In genomic region chr6:151119823-151120524, GRCh38 we compare ENCODE assay signal across 29 cellular contexts.
A peak's percentile ranks its signal among the peaks of the same experiment; 100 is the strongest.
DNase-seq lines count a peak whose midpoint lies in the region; ATAC-seq, FAIRE-seq and TF ChIP-seq lines count a peak whose summit lies in the region.
"Had no signal": no experiment of that assay in that cellular context is flagged by ENCODE, and none has a peak within 500 bp of the region (broad histone marks: within the 10 kb centered on the region; RNA-seq: fewer than 3 reads in every experiment).

No MANE protein-coding gene starts in this region.

- in situ Hi-C loops in HepG2 (cut with HindIII; ENCODE audit: extremely low pct_ligation_motif_present, low pct_unique_long_range_greater_than_20kb), result no loop called here
- in situ Hi-C loops in gastrocnemius medialis (cut with MboI; ENCODE audit: low sequenced_read_pairs in 4 of 4), result no loop called here

- peak; percentile 62 for TF ChIP-seq CTCF in HepG2 (CRISPR knock-in tag; IDR thresholded peaks at IDR 0.05)
- no peak for TF ChIP-seq CTCF in right lobe of liver (IDR thresholded peaks at IDR 0.05)
- no peak for TF ChIP-seq CTCF in hepatocyte (IDR thresholded peaks at IDR 0.05; ENCODE audit: poor library complexity)
- no peak for TF ChIP-seq CTCF in neural cell (IDR thresholded peaks at IDR 0.05; ENCODE audit: poor library complexity, severe bottlenecking)
- TF ChIP-seq CTCF in chondrocyte (IDR thresholded peaks at IDR 0.05), result no peak
- TF ChIP-seq CTCF in gastrocnemius medialis (IDR thresholded peaks at IDR 0.05 in 4 of 5, conservative IDR thresholded peaks at IDR 0.05 in 1 of 5), result no peak

- H3K9me2 ChIP-seq in hepatocyte (replicated peaks; ENCODE audit: insufficient read depth) (no peaks in the 10 kb centered on the region), neural cell (ENCODE audit: insufficient read depth, low read length) (no peaks in the 10 kb centered on the region)

- TF ChIP-seq RAD21 in HepG2 (CRISPR knock-in tag; IDR thresholded peaks at IDR 0.05), result no peak; the same call in 1 of the 2 replicates
- TF ChIP-seq RAD21 in neural cell (conservative IDR thresholded peaks at IDR 0.05), result no peak

- no peaks in the 10 kb centered on the region for H3F3A ChIP-seq in neural cell (ENCODE audit: insufficient read depth, low read length, poor library complexity, severe bottlenecking)

- no peaks in the 10 kb centered on the region for H3K9me3 ChIP-seq in HepG2 (ENCODE audit: low read length)
- H3K9me3 ChIP-seq in right lobe of liver, result no peaks in the 10 kb centered on the region
- no peaks in the 10 kb centered on the region for H3K9me3 ChIP-seq in hepatocyte (ENCODE audit: low read depth)
- no peaks in the 10 kb centered on the region for H3K9me3 ChIP-seq in neural cell (ENCODE audit: low read length)
- no peaks in the 10 kb centered on the region for H3K9me3 ChIP-seq in gastrocnemius medialis

- H2AFZ ChIP-seq in HepG2 (ENCODE audit: low read length), result no peak overlapping the region
- no peak overlapping the region for H2AFZ ChIP-seq in hepatocyte
- no peak overlapping the region for H2AFZ ChIP-seq in neural cell (ENCODE audit: low read depth, low read length)

- intact Hi-C loops in HepG2 (cut with micrococcal nuclease; ENCODE audit: unreplicated experiment), result loop anchor here (1.0 to 10.0 kb wide), 4 partner anchors 24 to 205 kb away; no protein-coding TSS in a partner anchor
- intact Hi-C loops in right lobe of liver (cut with DNase I), result no loop called here
- intact Hi-C loops in gastrocnemius medialis (cut with DNase I; ENCODE audit: low total_unique reads), result no loop called here

- CTCF ChIA-PET in HepG2 (lab: Yijun Ruan, JAX; ENCODE audit: low intra/inter-chr PET ratio, low total read pairs), result interaction anchor here (1.3 kb wide), 1 partner anchor 51 kb away, joined by 3 read pairs; no protein-coding TSS in a partner anchor

- ATAC-seq in HepG2 (peak; percentile 94), right lobe of liver (no peak), gastrocnemius medialis (no peak)
- ATAC-seq: activated CD8-positive, alpha-beta T cell treated with anti-CD3 and anti-CD28 coated beads, Interleukin-2, amount 10 ng/mL, durations not matched to agents 7 days and 5 days; naive thymus-derived CD8-positive, alpha-beta T cell had no signal

- H3K4me1 ChIP-seq in HepG2 (ENCODE audit: insufficient read depth, low read length), result peaks cover 43% of the 10 kb centered on the region
- H3K4me1 ChIP-seq in right lobe of liver, result peaks cover 0 to 5% (median 0%) of the 10 kb centered on the region in 4 donors
- H3K4me1 ChIP-seq in hepatocyte (ENCODE audit: insufficient read depth), result peaks cover 9% of the 10 kb centered on the region
- no peaks in the 10 kb centered on the region for H3K4me1 ChIP-seq in gastrocnemius medialis

- H3K9me3 Mint-ChIP-seq in chondrocyte (ENCODE audit: low read depth), result no peaks in the 10 kb centered on the region
- H3K9me3 Mint-ChIP-seq: activated naive CD8-positive, alpha-beta T cell treated with anti-CD3 and anti-CD28 coated beads, Interleukin-2, amount 10 ng/mL, durations not matched to agents 7 days and 5 days; memory B cell had no signal

- BruUV-seq in HepG2 (replicated peaks; lab: Mats Ljungman, UMichigan), result no TSS peak

- peak overlapping the region; percentile 77 for H3K27ac ChIP-seq in HepG2 (ENCODE audit: extremely low read length, insufficient read depth, low read length)
- H3K27ac ChIP-seq in right lobe of liver, result no peak overlapping the region
- peak overlapping the region; percentile 88 for H3K27ac ChIP-seq in hepatocyte
- H3K27ac ChIP-seq in neural cell (ENCODE audit: low read length), result peak overlapping the region; percentile 20
- H3K27ac ChIP-seq in gastrocnemius medialis, result no peak overlapping the region
- H3K27ac ChIP-seq: epithelial cell of prostate had no signal

- POLR2A ChIA-PET in HepG2 (lab: Yijun Ruan, JAX), result interaction anchor here (1.1 to 1.3 kb wide), 4 partner anchors 17 to 52 kb away, joined by 3 to 6 read pairs (median 4); no protein-coding TSS in a partner anchor

- no peaks in the 10 kb centered on the region for H3K4me1 Mint-ChIP-seq in chondrocyte (ENCODE audit: low read depth)
- H3K4me1 Mint-ChIP-seq: memory B cell had no signal

- peak; percentile 94 to 97 for TF ChIP-seq EP300 in HepG2 (IDR thresholded peaks at IDR 0.05; ENCODE audit: low read depth in 2 of 2, low read length in 2 of 2)
- peak; percentile 89; the same call in 1 of the 2 replicates for TF ChIP-seq EP300 in HepG2 (CRISPR knock-in tag; IDR thresholded peaks at IDR 0.05; ENCODE audit: borderline replicate concordance)
- TF ChIP-seq EP300 in neural cell (conservative IDR thresholded peaks at IDR 0.05; ENCODE audit: poor library complexity, severe bottlenecking), result peak; percentile 35

- no peaks in the 10 kb centered on the region for H3K36me3 Mint-ChIP-seq in chondrocyte (ENCODE audit: low read depth)
- H3K36me3 Mint-ChIP-seq: activated naive CD8-positive, alpha-beta T cell treated with anti-CD3 and anti-CD28 coated beads, Interleukin-2, amount 10 ng/mL, durations not matched to agents 7 days and 5 days; memory B cell had no signal

- H3K4me2 ChIP-seq in HepG2 (ENCODE audit: low read depth, low read length) (peak overlapping the region; percentile 64), hepatocyte (no peak overlapping the region), neural cell (ENCODE audit: low read length) (no peak overlapping the region)

- H3K9ac ChIP-seq in HepG2 (ENCODE audit: insufficient read depth, low read depth, low read length), result peak overlapping the region; percentile 55
- no peak overlapping the region for H3K9ac ChIP-seq in neural cell (ENCODE audit: low read length)

- H3K27me3 Mint-ChIP-seq in chondrocyte (ENCODE audit: low read depth), result no peaks in the 10 kb centered on the region
- H3K27me3 Mint-ChIP-seq: activated naive CD8-positive, alpha-beta T cell treated with anti-CD3 and anti-CD28 coated beads, Interleukin-2, amount 10 ng/mL, durations not matched to agents 7 days and 5 days; B cell had no signal

- DNase-seq in HepG2 (ENCODE audit: low spot score) (peak; percentile 96), right lobe of liver (no peak), hepatocyte (ENCODE audit: low spot score) (peak; percentile 75), chondrocyte (ENCODE audit: low spot score) (no peak), gastrocnemius medialis (no peak), RCC 7860 (ENCODE audit: low spot score) (no peak), erythroblast (lab: John Stamatoyannopoulos, UW) (no peak)
- DNase-seq: activated CD8-positive, alpha-beta T cell treated with anti-CD3 and anti-CD28 coated beads, Interleukin-2, amount 10 ng/mL, durations not matched to agents 7 days and 5 days; activated effector memory CD4-positive, alpha-beta T cell treated with anti-CD3 and anti-CD28 coated beads, Interleukin-2, amount 50 U/mL, for 16 hours; activated naive CD8-positive, alpha-beta T cell treated with anti-CD3 and anti-CD28 coated beads, Interleukin-2, amount 10 ng/mL, durations not matched to agents 7 days and 5 days; activated T-cell treated with anti-CD3 and anti-CD28 coated beads for 4 hours; cerebellar nuclear complex; DMS79 treated with DMSO at 0.1 percent for 48 hours; head of caudate nucleus; naive thymus-derived CD8-positive, alpha-beta T cell; NCI-H1092; NCI-H2029 treated with DMSO at 0.1 percent for 48 hours; NCI-H345; SIG-M5; stimulated activated CD4-positive, alpha-beta T cell treated with anti-CD3 and anti-CD28 coated beads, Interleukin-1b, Interleukin-23, amount 100 ng/mL, for 48 hours; substantia nigra had no signal

- TF ChIP-seq POLR2A in HepG2 (IDR thresholded peaks at IDR 0.05; ENCODE audit: insufficient read depth in 1 of 2, low read depth in 2 of 2, low read length in 2 of 2), result peak in 1 of 2 experiments; percentile 43; a peak in 1 of 4 replicates
- no peak for TF ChIP-seq POLR2A in right lobe of liver (IDR thresholded peaks at IDR 0.05)
- TF ChIP-seq POLR2A in gastrocnemius medialis (IDR thresholded peaks at IDR 0.05), result no peak
- TF ChIP-seq POLR2A in erythroblast (IDR thresholded peaks at IDR 0.05; ENCODE audit: low read length), result no peak

- no peak overlapping the region for H3K27ac Mint-ChIP-seq in chondrocyte (ENCODE audit: unreplicated experiment)
- H3K27ac Mint-ChIP-seq: activated CD8-positive, alpha-beta T cell treated with anti-CD3 and anti-CD28 coated beads, Interleukin-2, amount 10 ng/mL, durations not matched to agents 7 days and 5 days; activated naive CD8-positive, alpha-beta T cell treated with anti-CD3 and anti-CD28 coated beads, Interleukin-2, amount 10 ng/mL, durations not matched to agents 7 days and 5 days; B cell; memory B cell; naive thymus-derived CD8-positive, alpha-beta T cell; progenitor cell of endocrine pancreas had no signal

- H4K20me1 ChIP-seq in HepG2 (ENCODE audit: insufficient read depth, low read length) (no peaks in the 10 kb centered on the region), hepatocyte (ENCODE audit: insufficient read depth, poor library complexity, severe bottlenecking) (no peaks in the 10 kb centered on the region), neural cell (ENCODE audit: insufficient read depth) (no peaks in the 10 kb centered on the region)

- FAIRE-seq in HepG2 (lab: Jason Lieb, UNC), result peak; percentile 85
- FAIRE-seq in RCC 7860 (lab: Jason Lieb, UNC), result no peak
- FAIRE-seq: A204.1, H1, TTC549 had no signal

- no peaks in the 10 kb centered on the region for H3K27me3 ChIP-seq in HepG2 (ENCODE audit: control insufficient read depth in 1 of 2, insufficient read depth in 2 of 2, low read length in 2 of 2)
- H3K27me3 ChIP-seq in right lobe of liver, result no peaks in the 10 kb centered on the region
- H3K27me3 ChIP-seq in hepatocyte, result no peaks in the 10 kb centered on the region
- no peaks in the 10 kb centered on the region for H3K27me3 ChIP-seq in neural cell (ENCODE audit: insufficient read depth, low read depth, low read length)
- H3K27me3 ChIP-seq in gastrocnemius medialis, result no peaks in the 10 kb centered on the region

- peak overlapping the region in 1 of 3 experiments; percentile 19; a peak in 1 of 6 replicates for H3K4me3 ChIP-seq in HepG2 (replicated peaks in 1 of 3; ENCODE audit: insufficient read depth in 1 of 3, low read depth in 2 of 3, low read length in 3 of 3)
- no peak overlapping the region for H3K4me3 ChIP-seq in right lobe of liver
- no peak overlapping the region for H3K4me3 ChIP-seq in hepatocyte
- H3K4me3 ChIP-seq in neural cell (ENCODE audit: low read length), result no peak overlapping the region
- H3K4me3 ChIP-seq in gastrocnemius medialis, result no peak overlapping the region

- H3K79me2 ChIP-seq in HepG2 (ENCODE audit: insufficient read depth, low read length) (no peaks in the 10 kb centered on the region), hepatocyte (no peaks in the 10 kb centered on the region), neural cell (replicated peaks; ENCODE audit: insufficient read depth, low read length) (no peaks in the 10 kb centered on the region)

- H3K36me3 ChIP-seq in HepG2 (replicated peaks in 1 of 2; ENCODE audit: control insufficient read depth in 1 of 2, insufficient read depth in 2 of 2, low read length in 2 of 2) (no peaks in the 10 kb centered on the region), right lobe of liver (no peaks in the 10 kb centered on the region), hepatocyte (replicated peaks; ENCODE audit: insufficient read depth, low read depth) (no peaks in the 10 kb centered on the region), neural cell (ENCODE audit: insufficient read depth, low read length) (no peaks in the 10 kb centered on the region), gastrocnemius medialis (no peaks in the 10 kb centered on the region)

- 10% methylated on average over 11 of the region's 11 CpGs for WGBS in HepG2 (ENCODE audit: low lambda C conversion rate)
- 64% methylated on average over 4 of the region's 11 CpGs for WGBS in right lobe of liver (ENCODE audit: insufficient coverage, low coverage, low lambda C conversion rate, missing lambda C conversion rate)
- WGBS in hepatocyte (ENCODE audit: low lambda C conversion rate, missing lambda C conversion rate), result 53% methylated on average over 11 of the region's 11 CpGs

- no peak overlapping the region for H3K4me3 Mint-ChIP-seq in chondrocyte (ENCODE audit: unreplicated experiment)
- H3K4me3 Mint-ChIP-seq: activated CD8-positive, alpha-beta T cell treated with anti-CD3 and anti-CD28 coated beads, Interleukin-2, amount 10 ng/mL, durations not matched to agents 7 days and 5 days; activated naive CD8-positive, alpha-beta T cell treated with anti-CD3 and anti-CD28 coated beads, Interleukin-2, amount 10 ng/mL, durations not matched to agents 7 days and 5 days; B cell; memory B cell; naive thymus-derived CD8-positive, alpha-beta T cell had no signal

Comparison
In these comparisons a context has a peak if more than half of its experiments do, and no peak if none do; other contexts are left out.
1. DNase-seq: peak in HepG2 (single experiment) and hepatocyte (single experiment); none in right lobe of liver (0 of 3), chondrocyte (single experiment), gastrocnemius medialis (0 of 2), RCC 7860 (single experiment) and erythroblast (0 of 2).
2. H3K27ac ChIP-seq: peak in HepG2 (single experiment), hepatocyte (single experiment) and neural cell (single experiment); none in right lobe of liver (0 of 3) and gastrocnemius medialis (0 of 4).